ENCODE assay signal across 8 cellular contexts in the genomic region with DNA sequence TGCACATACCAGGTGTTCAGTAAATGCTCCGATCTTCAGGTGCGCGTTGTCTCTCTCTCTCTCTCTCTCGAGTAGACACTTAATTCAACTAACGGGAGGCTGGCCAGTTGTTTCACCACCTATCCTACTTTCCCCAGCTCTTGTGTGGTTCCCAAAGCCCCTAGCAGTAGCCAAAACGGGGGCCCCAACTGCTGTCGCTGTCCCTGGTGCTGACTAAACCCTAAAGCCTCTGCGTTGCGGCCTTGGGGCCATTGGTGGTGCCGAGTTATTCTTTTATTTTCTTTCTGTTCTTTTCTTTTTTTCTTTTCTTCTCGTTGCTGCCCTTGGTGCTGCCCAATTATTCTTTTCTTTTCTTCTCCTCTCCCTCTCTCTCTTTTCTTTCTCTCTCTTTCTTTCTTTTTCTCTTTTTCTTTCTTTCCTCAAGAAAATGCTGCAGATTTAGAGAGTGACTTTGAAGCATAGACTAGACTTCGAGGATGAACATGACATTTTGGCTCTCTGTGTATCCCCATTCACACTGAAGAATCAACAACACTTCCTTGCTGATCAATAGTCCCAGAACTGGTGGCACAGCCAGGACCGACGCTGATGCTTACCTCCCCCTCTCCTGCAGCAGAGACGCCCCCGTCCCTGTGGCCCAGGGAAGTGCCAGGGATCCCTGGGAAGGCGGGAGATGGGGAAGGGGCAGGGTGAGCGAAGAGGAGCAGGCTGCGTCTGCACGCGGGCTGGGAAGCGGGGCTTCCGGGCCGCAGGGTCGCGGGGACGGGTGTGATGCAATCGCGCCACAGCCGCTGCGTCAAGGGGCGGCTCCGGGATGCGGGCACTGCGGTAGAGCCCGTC. TPM values are rescaled to one million over a fixed set of nuclear protein-coding genes. Genes with fewer than 3 reads are reported as not detected.
DNase-seq lines count a peak whose midpoint lies in the region; ATAC-seq and TF ChIP-seq lines count a peak whose summit lies in the region.

A gene (plus strand): TSS at position 785 of the 840 bp plus-strand sequence. CDS start 200 bp downstream, outside the sequence.

- H3K4me1 Mint-ChIP-seq in Calu3 (ENCODE audit: low read depth, unreplicated experiment) = peaks cover 16% of the 10 kb centered on the region
- peaks cover 11% of the 10 kb centered on the region for H3K4me1 Mint-ChIP-seq in activated naive CD4-positive, alpha-beta T cell treated with anti-CD3 and anti-CD28 coated beads, Interleukin-2, amount 50 U/mL, for 24 hours

- H3K27ac ChIP-seq in right atrium auricular region = no peak within 1 kb of the TSS

- no peaks in the 10 kb centered on the region for H3K9me3 ChIP-seq in right atrium auricular region

- DNase-seq in Calu3 = peak; percentile 59
- DNase-seq in NCI-H146 (lab: John Stamatoyannopoulos, UW) = peak; percentile 61
- DNase-seq in right atrium auricular region (ENCODE audit: low spot score) = no peak
- DNase-seq in skeletal muscle cell (ENCODE audit: low read depth) = peak; percentile 4
- no peak for DNase-seq in HK-2 (ENCODE audit: unreplicated experiment)

- no peaks in the 10 kb centered on the region for H3K9me3 Mint-ChIP-seq in Calu3 (ENCODE audit: low read depth, unreplicated experiment)
- H3K9me3 Mint-ChIP-seq in activated naive CD4-positive, alpha-beta T cell treated with anti-CD3 and anti-CD28 coated beads, Interleukin-2, amount 50 U/mL, for 24 hours = no peaks in the 10 kb centered on the region

- CTCF ChIA-PET in Calu3 (lab: Charles Lee) = no interaction called here

- ATAC-seq in GM21737 (IDR thresholded peaks at IDR 0.05; ENCODE audit: unreplicated experiment) (no peak), HG03039 (IDR thresholded peaks at IDR 0.05; ENCODE audit: unreplicated experiment) (no peak)

- intact Hi-C loops in Calu3 (cut with micrococcal nuclease; ENCODE audit: unreplicated experiment) = no loop called here

- H3K27ac Mint-ChIP-seq in Calu3 (ENCODE audit: unreplicated experiment) = peak within 1 kb of the TSS; percentile 51
- H3K27ac Mint-ChIP-seq in activated naive CD4-positive, alpha-beta T cell treated with anti-CD3 and anti-CD28 coated beads, Interleukin-2, amount 50 U/mL, for 24 hours = peak within 1 kb of the TSS; percentile 59

- H3K4me3 Mint-ChIP-seq in Calu3 (ENCODE audit: low read depth, unreplicated experiment) = peak within 1 kb of the TSS; percentile 68
- peak within 1 kb of the TSS; percentile 76 for H3K4me3 Mint-ChIP-seq in activated naive CD4-positive, alpha-beta T cell treated with anti-CD3 and anti-CD28 coated beads, Interleukin-2, amount 50 U/mL, for 24 hours

- peaks cover 0 to 8% of the 10 kb centered on the region in 2 donors for H3K4me1 ChIP-seq in right atrium auricular region

- H3K4me3 ChIP-seq in right atrium auricular region = peak within 1 kb of the TSS; percentile 39 to 52
- H3K4me3 ChIP-seq in skeletal muscle cell (ENCODE audit: low read depth, low read length) = peak within 1 kb of the TSS; percentile 42

- H3K27me3 ChIP-seq in right atrium auricular region = peaks cover 10 to 11% of the 10 kb centered on the region in 2 donors

- TF ChIP-seq CTCF in Calu3 (IDR thresholded peaks at IDR 0.05; ENCODE audit: unreplicated experiment) (no peak), right atrium auricular region (IDR thresholded peaks at IDR 0.05) (no peak)

- no peaks in the 10 kb centered on the region for H3K36me3 ChIP-seq in right atrium auricular region

- peaks cover 14% of the 10 kb centered on the region for H3K27me3 Mint-ChIP-seq in Calu3 (ENCODE audit: unreplicated experiment)
- H3K27me3 Mint-ChIP-seq in activated naive CD4-positive, alpha-beta T cell treated with anti-CD3 and anti-CD28 coated beads, Interleukin-2, amount 50 U/mL, for 24 hours = peaks cover 33% of the 10 kb centered on the region

- BruUV-seq in Calu3 (replicated peaks; lab: Mats Ljungman, UMichigan) = TSS peak; percentile 41

- H3K36me3 Mint-ChIP-seq in Calu3 (ENCODE audit: insufficient read depth, unreplicated experiment) = peaks cover 30% of the 10 kb centered on the region
- H3K36me3 Mint-ChIP-seq in activated naive CD4-positive, alpha-beta T cell treated with anti-CD3 and anti-CD28 coated beads, Interleukin-2, amount 50 U/mL, for 24 hours = peaks cover 2% of the 10 kb centered on the region

RNA-seq across cellular contexts. Expression of the gene that starts here (rescaled TPM):
- total RNA-seq in Calu3 (2022) = 4.9 and 6.0 TPM in 2 replicates
- total RNA-seq in right atrium auricular region = under 1 TPM in 1 of 2 donors, not detected in 1; 0.43 TPM

Comparison
In these comparisons a context has a peak if more than half of its experiments do, and no peak if none do; other contexts are left out.
1. DNase-seq: peak in Calu3 (single experiment), NCI-H146 (single experiment) and skeletal muscle cell (single experiment); none in right atrium auricular region (single experiment) and HK-2 (single experiment).